12 cellular contexts compared by ENCODE assay signal in genomic region chr1:82565546-82565945, GRCh38.
DNase-seq lines count a peak whose midpoint lies in the region; ATAC-seq, FAIRE-seq and TF ChIP-seq lines count a peak whose summit lies in the region.
"Had no signal": no experiment of that assay in that cellular context is flagged by ENCODE, and none has a peak within 500 bp of the region (broad histone marks: within the 10 kb centered on the region; RNA-seq: fewer than 3 reads in every experiment).

No MANE protein-coding gene starts in this region.

- H4K20me1 ChIP-seq in astrocyte (ENCODE audit: insufficient read depth, low read length), result no peaks in the 10 kb centered on the region

- no peak for TF ChIP-seq CTCF in astrocyte (IDR thresholded peaks at IDR 0.05; ENCODE audit: insufficient read depth, low read depth, low read length)
- no peak for TF ChIP-seq CTCF in thyroid gland (IDR thresholded peaks at IDR 0.05)

- H3K9ac ChIP-seq in astrocyte (ENCODE audit: low read length), result peak overlapping the region; percentile 35

- 27 to 30% methylated on average over 6 of the region's 6 CpGs for WGBS in thyroid gland, 2 donors

- intact Hi-C loops in thyroid gland (cut with DNase I), result no loop called here

- no peaks in the 10 kb centered on the region for H3K9me3 ChIP-seq in astrocyte (ENCODE audit: insufficient read depth, low read depth, low read length)
- no peaks in the 10 kb centered on the region for H3K9me3 ChIP-seq in thyroid gland
- H3K9me3 ChIP-seq: lower lobe of right lung had no signal

- no peak for FAIRE-seq in astrocyte (lab: Jason Lieb, UNC)

- H3K4me1 ChIP-seq in astrocyte (ENCODE audit: insufficient read depth, low read length) (peaks cover 12% of the 10 kb centered on the region), thyroid gland (peaks cover 11 to 22% of the 10 kb centered on the region in 2 donors)
- H3K4me1 ChIP-seq: lower lobe of right lung had no signal

- no peaks in the 10 kb centered on the region for H3K27me3 ChIP-seq in astrocyte (ENCODE audit: insufficient read depth, low read length)
- H3K27me3 ChIP-seq in thyroid gland, result no peaks in the 10 kb centered on the region

- H3K4me1 Mint-ChIP-seq in astrocyte (ENCODE audit: low read depth, unreplicated experiment), result peaks cover 12% of the 10 kb centered on the region

- in situ Hi-C loops in KBM-7 (cut with MboI; ENCODE audit: low pct_unique_long_range_greater_than_20kb, low sequenced_read_pairs), result no loop called here

- no peaks in the 10 kb centered on the region for H3K36me3 ChIP-seq in astrocyte (ENCODE audit: insufficient read depth, low read length)
- no peaks in the 10 kb centered on the region for H3K36me3 ChIP-seq in thyroid gland
- H3K36me3 ChIP-seq: lower lobe of right lung had no signal

- H3K4me3 ChIP-seq in astrocyte (ENCODE audit: insufficient read depth, low read depth, low read length) (no peak overlapping the region), thyroid gland (replicated peaks in 1 of 3) (no peak overlapping the region)
- H3K4me3 ChIP-seq: lower lobe of right lung had no signal

- no peaks in the 10 kb centered on the region for H3K79me2 ChIP-seq in astrocyte (ENCODE audit: insufficient read depth, low read length)

- H3K36me3 Mint-ChIP-seq in astrocyte (ENCODE audit: low read depth, unreplicated experiment), result no peaks in the 10 kb centered on the region

- DNase-seq in DMS 273 (lab: John Stamatoyannopoulos, UW; ENCODE audit: unreplicated experiment), result peak; percentile 5
- no peak for DNase-seq in DMS 273 treated with DMSO at 0.1 percent for 48 hours (lab: John Stamatoyannopoulos, UW)
- peak; percentile 91 for DNase-seq in astrocyte (ENCODE audit: low read depth)
- peak; percentile 20 for DNase-seq in inferior parietal cortex (ENCODE audit: extremely low spot score)
- DNase-seq in thyroid gland, result peak; percentile 46
- no peak for DNase-seq in UCSD-AML1 (lab: John Stamatoyannopoulos, UW; ENCODE audit: unreplicated experiment)
- DNase-seq in KBM-7, result no peak
- DNase-seq: activated T-cell treated with anti-CD3 and anti-CD28 coated beads, Interleukin-2, amount 50 U/mL, for 48 hours; lower lobe of right lung had no signal

- H3K27ac Mint-ChIP-seq in astrocyte (ENCODE audit: unreplicated experiment), result peak overlapping the region; percentile 70
- H3K27ac Mint-ChIP-seq: T-helper 1 cell treated with Interleukin-12 subunit alpha and Interleukin-12 subunit beta and Interleukin-4 antibody, amounts not matched to agents 30 μg/mL and 1 μg/mL, for 36 hours had no signal

- H2AFZ ChIP-seq in astrocyte (ENCODE audit: low read depth, low read length), result peak overlapping the region; percentile 13

- H3K4me2 ChIP-seq in astrocyte (ENCODE audit: low read length), result peak overlapping the region; percentile 73

- H3K27me3 Mint-ChIP-seq in astrocyte (ENCODE audit: low read depth, unreplicated experiment), result no peaks in the 10 kb centered on the region

- H3K9me3 Mint-ChIP-seq in astrocyte (ENCODE audit: unreplicated experiment), result peaks cover under 1% of the 10 kb centered on the region
- H3K9me3 Mint-ChIP-seq: T-helper 1 cell treated with Interleukin-12 subunit alpha and Interleukin-12 subunit beta and Interleukin-4 antibody, amounts not matched to agents 30 μg/mL and 1 μg/mL, for 36 hours had no signal

- no peak overlapping the region for H3K4me3 Mint-ChIP-seq in astrocyte (ENCODE audit: unreplicated experiment)
- H3K4me3 Mint-ChIP-seq: T-helper 1 cell treated with Interleukin-12 subunit alpha and Interleukin-12 subunit beta and Interleukin-4 antibody, amounts not matched to agents 30 μg/mL and 1 μg/mL, for 36 hours had no signal

- TF ChIP-seq POLR2A in thyroid gland (IDR thresholded peaks at IDR 0.05), result no peak

- no peak for ATAC-seq in GM19035 (IDR thresholded peaks at IDR 0.05; ENCODE audit: unreplicated experiment)
- ATAC-seq: lower lobe of right lung had no signal

- H3K27ac ChIP-seq in astrocyte (ENCODE audit: low read depth, low read length) (peak overlapping the region; percentile 80), thyroid gland (peak overlapping the region in 1 of 3 donors; percentile 22)
- H3K27ac ChIP-seq: 22Rv1, lower lobe of right lung had no signal

Comparison
In these comparisons a context has a peak if more than half of its experiments do, and no peak if none do; other contexts are left out.
1. DNase-seq: peak in DMS 273 (single experiment), astrocyte (single experiment), inferior parietal cortex (single experiment) and thyroid gland (2 of 2); none in DMS 273 treated with DMSO at 0.1 percent for 48 hours (single experiment), UCSD-AML1 (single experiment) and KBM-7 (single experiment).